In the genomic region with DNA sequence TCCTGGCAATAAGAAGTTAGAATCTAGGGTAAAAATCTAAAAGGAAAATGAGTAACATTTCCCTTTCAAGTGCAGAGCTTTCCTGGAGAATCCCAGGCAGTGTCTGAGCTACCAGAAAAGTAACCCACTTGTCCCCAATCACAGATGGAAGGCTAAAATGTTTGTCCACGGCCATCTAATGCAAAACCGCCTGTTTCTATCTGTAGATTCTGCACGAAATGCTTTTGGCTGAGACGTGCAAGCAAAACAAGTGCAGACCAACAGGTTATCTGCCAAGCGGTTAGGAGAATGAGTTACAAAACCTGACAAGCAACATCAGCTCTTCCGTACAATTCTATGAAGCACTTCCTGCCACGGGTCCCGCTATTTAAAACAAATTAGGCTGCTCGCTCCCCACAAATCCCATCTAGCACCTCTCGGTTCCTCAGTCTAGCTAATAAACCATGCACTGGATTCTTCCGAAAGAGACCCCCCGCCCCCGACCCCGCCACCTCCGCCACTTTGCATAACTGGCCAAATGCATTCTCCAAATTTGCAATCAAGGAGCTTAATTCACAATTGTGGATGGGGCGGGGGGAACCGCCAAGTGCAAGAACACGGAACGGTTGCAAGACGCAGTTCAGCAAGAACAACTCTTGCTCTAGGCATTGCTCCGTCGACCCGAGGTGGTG, we compare ENCODE assay signal across 8 cellular contexts. TPM values are rescaled to one million over a fixed set of nuclear protein-coding genes. Genes with fewer than 3 reads are reported as not detected.
DNase-seq lines count a peak whose midpoint lies in the region; ATAC-seq and TF ChIP-seq lines count a peak whose summit lies in the region.

No MANE protein-coding gene starts in this region.

- no peaks in the 10 kb centered on the region for H3K9me3 Mint-ChIP-seq in Calu3 (ENCODE audit: low read depth, unreplicated experiment)
- no peaks in the 10 kb centered on the region for H3K9me3 Mint-ChIP-seq in nephron progenitor cell

- peaks cover 12% of the 10 kb centered on the region for H3K36me3 ChIP-seq in HUES64 (ENCODE audit: insufficient read depth, low read length)

- no peak overlapping the region; the same call in 1 of the 2 replicates for H3K27ac ChIP-seq in HUES64 (ENCODE audit: low read depth, low read length)

- peak; percentile 33 for ATAC-seq in GM19452 (IDR thresholded peaks at IDR 0.05; ENCODE audit: unreplicated experiment)

- peak overlapping the region; percentile 90 for H3K4me3 ChIP-seq in HUES64 (ENCODE audit: low read length)
- H3K4me3 ChIP-seq in epithelial cell of esophagus (ENCODE audit: low read length) = peak overlapping the region; percentile 78

- H3K36me3 Mint-ChIP-seq in Calu3 (ENCODE audit: insufficient read depth, unreplicated experiment) (peaks cover 31% of the 10 kb centered on the region), nephron progenitor cell (ENCODE audit: low read depth) (peaks cover 11% of the 10 kb centered on the region)

- H3K4me1 Mint-ChIP-seq in Calu3 (ENCODE audit: low read depth, unreplicated experiment) = peaks cover 22% of the 10 kb centered on the region
- H3K4me1 Mint-ChIP-seq in nephron progenitor cell = peaks cover 56% of the 10 kb centered on the region

- H3K9me3 ChIP-seq in HUES64 (ENCODE audit: insufficient read depth, low read depth, low read length) = no peaks in the 10 kb centered on the region

- 1% methylated on average over 23 of the region's 23 CpGs for WGBS in HUES64

- H3K9ac ChIP-seq in HUES64 (ENCODE audit: low read depth, low read length) = peak overlapping the region; percentile 71

- H3K4me3 Mint-ChIP-seq in Calu3 (ENCODE audit: low read depth, unreplicated experiment) = peak overlapping the region; percentile 86
- H3K4me3 Mint-ChIP-seq in nephron progenitor cell = peak overlapping the region; percentile 98

- intact Hi-C loops in Calu3 (cut with micrococcal nuclease; ENCODE audit: unreplicated experiment) = no loop called here

- H3K4me1 ChIP-seq in HUES64 (ENCODE audit: insufficient read depth, low read length) = peaks cover 12% of the 10 kb centered on the region

- DNase-seq in Calu3 = no peak
- peak; percentile 47 for DNase-seq in UCSD-AML1 (lab: John Stamatoyannopoulos, UW; ENCODE audit: unreplicated experiment)
- peak; percentile 72 for DNase-seq in epithelial cell of esophagus (ENCODE audit: low read depth)
- DNase-seq in nephron progenitor cell = no peak
- no peak for DNase-seq in islet precursor cell
- DNase-seq in NCI-H2107 treated with DMSO at 0.1 percent for 48 hours (lab: John Stamatoyannopoulos, UW; ENCODE audit: unreplicated experiment) = no peak

- BruUV-seq in Calu3 (replicated peaks; lab: Mats Ljungman, UMichigan) = TSS peak; percentile 44

- peaks cover 6% of the 10 kb centered on the region for H3K27me3 Mint-ChIP-seq in Calu3 (ENCODE audit: unreplicated experiment)
- H3K27me3 Mint-ChIP-seq in nephron progenitor cell (ENCODE audit: low read depth, poor library complexity) = peaks cover 6% of the 10 kb centered on the region

- TF ChIP-seq CTCF in Calu3 (IDR thresholded peaks at IDR 0.05; ENCODE audit: unreplicated experiment) (no peak), epithelial cell of esophagus (IDR thresholded peaks at IDR 0.05; ENCODE audit: insufficient read depth, low read depth, low read length, missing control alignments) (no peak), nephron progenitor cell (IDR thresholded peaks at IDR 0.05) (no peak)

- peaks cover 19% of the 10 kb centered on the region for H3K27me3 ChIP-seq in HUES64 (ENCODE audit: insufficient read depth, low read length)

- peak overlapping the region; percentile 69 for H3K27ac Mint-ChIP-seq in Calu3 (ENCODE audit: unreplicated experiment)
- H3K27ac Mint-ChIP-seq in nephron progenitor cell = peak overlapping the region; percentile 98

- CTCF ChIA-PET in Calu3 (lab: Charles Lee) = interaction anchor here (0.6 to 1.2 kb wide), 2 partner anchors 12 to 231 kb away, joined by 6 to 7 read pairs; no protein-coding TSS in a partner anchor

RNA-seq across cellular contexts. Expression of a gene that starts 1.4 kb away (rescaled TPM):
- 95.7 and 114 TPM in 2 replicates for total RNA-seq in Calu3 (2022)
- 116 TPM for polyA plus RNA-seq in HUES64 (2013, experiment 1 of 2)
- polyA plus RNA-seq in HUES64 (2013, experiment 2 of 2) = 138 TPM

Comparison
In these comparisons a context has a peak if more than half of its experiments do, and no peak if none do; other contexts are left out.
1. DNase-seq: peak in UCSD-AML1 (single experiment) and epithelial cell of esophagus (single experiment); none in Calu3 (single experiment), nephron progenitor cell (single experiment), islet precursor cell (single experiment) and NCI-H2107 treated with DMSO at 0.1 percent for 48 hours (single experiment).